In the genomic region with DNA sequence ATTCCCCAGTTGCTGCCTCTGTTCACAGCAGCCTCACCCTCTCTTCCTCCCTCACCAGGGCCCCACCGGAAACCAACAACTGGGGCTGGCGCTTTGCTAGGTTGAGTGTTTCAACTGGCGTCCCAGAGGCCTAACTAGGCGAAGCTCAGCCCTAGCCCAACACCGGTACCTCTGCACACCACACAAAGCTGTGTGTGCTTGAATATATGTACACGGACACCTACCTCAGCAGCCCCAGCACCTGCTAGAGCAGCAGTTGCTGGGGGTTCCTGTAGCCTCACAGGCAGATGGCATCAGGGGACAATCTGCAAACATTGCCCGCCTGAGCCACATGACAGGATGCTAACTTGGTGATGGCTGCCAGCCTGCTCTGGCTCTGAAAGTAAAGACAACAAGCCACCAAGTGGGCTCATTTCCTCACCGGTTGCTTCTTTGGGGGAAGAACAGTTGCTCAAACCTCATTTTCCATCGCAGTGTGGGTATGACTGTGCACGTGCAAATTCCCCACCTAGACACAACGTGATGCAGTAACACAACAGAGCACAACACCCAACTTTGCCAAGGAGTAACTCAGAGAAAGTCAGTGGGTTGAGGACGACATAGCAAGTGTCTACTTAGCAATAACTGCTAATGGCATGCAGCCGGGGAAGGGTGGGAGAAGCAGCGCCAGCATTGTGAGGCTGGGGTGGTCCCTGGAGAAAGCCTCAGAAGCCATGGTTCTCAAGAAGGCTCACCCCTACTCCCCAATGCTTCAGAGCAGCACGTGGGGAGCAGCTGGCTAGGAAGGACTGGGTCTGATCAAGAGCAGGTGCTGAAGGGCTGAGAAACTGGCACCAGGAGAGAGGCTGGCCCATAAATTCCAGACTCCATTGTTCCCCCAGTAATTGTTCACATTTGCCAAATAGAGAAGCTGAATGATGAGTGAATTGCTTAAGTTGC, we compare ENCODE assay signal across 1 cellular context.
TF ChIP-seq lines count a peak whose summit lies in the region.

No MANE protein-coding gene starts in this region.

TF ChIP-seq in HepG2, 621 proteins besides CTCF, POLR2A, EP300 and RAD21 (continued from another document):
- TF ChIP-seq, protein P1, sequence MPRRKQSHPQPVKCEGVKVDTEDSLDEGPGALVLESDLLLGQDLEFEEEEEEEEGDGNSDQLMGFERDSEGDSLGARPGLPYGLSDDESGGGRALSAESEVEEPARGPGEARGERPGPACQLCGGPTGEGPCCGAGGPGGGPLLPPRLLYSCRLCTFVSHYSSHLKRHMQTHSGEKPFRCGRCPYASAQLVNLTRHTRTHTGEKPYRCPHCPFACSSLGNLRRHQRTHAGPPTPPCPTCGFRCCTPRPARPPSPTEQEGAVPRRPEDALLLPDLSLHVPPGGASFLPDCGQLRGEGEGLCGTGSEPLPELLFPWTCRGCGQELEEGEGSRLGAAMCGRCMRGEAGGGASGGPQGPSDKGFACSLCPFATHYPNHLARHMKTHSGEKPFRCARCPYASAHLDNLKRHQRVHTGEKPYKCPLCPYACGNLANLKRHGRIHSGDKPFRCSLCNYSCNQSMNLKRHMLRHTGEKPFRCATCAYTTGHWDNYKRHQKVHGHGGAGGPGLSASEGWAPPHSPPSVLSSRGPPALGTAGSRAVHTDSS (CRISPR knock-in tag; conservative IDR thresholded peaks at IDR 0.05): no peak
- TF ChIP-seq CENPX (CRISPR knock-in tag; IDR thresholded peaks at IDR 0.05) (no peak), CREBL2 (CRISPR knock-in tag; IDR thresholded peaks at IDR 0.05; ENCODE audit: borderline replicate concordance) (no peak), ZNF136 (CRISPR knock-in tag; IDR thresholded peaks at IDR 0.05; ENCODE audit: low read depth) (no peak), KDM5B (CRISPR knock-in tag; IDR thresholded peaks at IDR 0.05; ENCODE audit: borderline replicate concordance) (no peak), ZNF75D (CRISPR knock-in tag; IDR thresholded peaks at IDR 0.05; ENCODE audit: borderline replicate concordance) (no peak), ZNF260 (CRISPR knock-in tag; IDR thresholded peaks at IDR 0.05; ENCODE audit: borderline replicate concordance, low read depth) (no peak)
